ENCODE assay signal across 8 cellular contexts in genomic region chr1:61741682-61742619, GRCh38. TPM values are rescaled to one million over a fixed set of nuclear protein-coding genes. Genes with fewer than 3 reads are reported as not detected.
A peak's percentile ranks its signal among the peaks of the same experiment; 100 is the strongest.
DNase-seq lines count a peak whose midpoint lies in the region; ATAC-seq, FAIRE-seq and TF ChIP-seq lines count a peak whose summit lies in the region.

TSS of gene PATJ (plus strand) at chr1:61742480. CDS start at chr1:61762893, 20,413 bp downstream.

- H3K36me3 Mint-ChIP-seq in T-helper 1 cell treated with Interleukin-12 subunit alpha and Interleukin-12 subunit beta and Interleukin-4 antibody, amounts not matched to agents 30 μg/mL and 1 μg/mL, for 36 hours (ENCODE audit: low read depth) = peaks cover 1% of the 10 kb centered on the region

- peaks cover 19% of the 10 kb centered on the region for H3K4me1 Mint-ChIP-seq in T-helper 1 cell treated with Interleukin-12 subunit alpha and Interleukin-12 subunit beta and Interleukin-4 antibody, amounts not matched to agents 30 μg/mL and 1 μg/mL, for 36 hours (ENCODE audit: low read depth)

- peak within 1 kb of the TSS; percentile 69 for H3K9ac ChIP-seq in HUES6 (ENCODE audit: low read length)

- H3K36me3 ChIP-seq in HUES6 (ENCODE audit: control insufficient read depth, insufficient read depth, low read length) (no peaks in the 10 kb centered on the region), body of pancreas (replicated peaks in 1 of 2; ENCODE audit: insufficient read depth in 1 of 2, low read depth in 2 of 2) (no peaks in the 10 kb centered on the region), spleen (no peaks in the 10 kb centered on the region)

- H3K27me3 ChIP-seq in HUES6 (ENCODE audit: control insufficient read depth, insufficient read depth, low read length) = no peaks in the 10 kb centered on the region
- H3K27me3 ChIP-seq in body of pancreas = no peaks in the 10 kb centered on the region
- peaks cover 0 to 13% (median 0%) of the 10 kb centered on the region in 7 donors for H3K27me3 ChIP-seq in spleen (replicated peaks in 1 of 7)

- ATAC-seq in GM21367 (IDR thresholded peaks at IDR 0.05; ENCODE audit: unreplicated experiment) = peak; percentile 80
- ATAC-seq in body of pancreas = peak; percentile 94

- no peaks in the 10 kb centered on the region for H3K9me3 ChIP-seq in HUES6 (ENCODE audit: control insufficient read depth, insufficient read depth, low read depth, low read length)
- H3K9me3 ChIP-seq in body of pancreas = no peaks in the 10 kb centered on the region
- H3K9me3 ChIP-seq in spleen = no peaks in the 10 kb centered on the region

- peak within 1 kb of the TSS; percentile 85 for H3K27ac Mint-ChIP-seq in T-helper 1 cell treated with Interleukin-12 subunit alpha and Interleukin-12 subunit beta and Interleukin-4 antibody, amounts not matched to agents 30 μg/mL and 1 μg/mL, for 36 hours

- peaks cover 16% of the 10 kb centered on the region for H3K4me1 ChIP-seq in HUES6 (ENCODE audit: control insufficient read depth, insufficient read depth, low read length)
- H3K4me1 ChIP-seq in body of pancreas = peaks cover 36% of the 10 kb centered on the region
- H3K4me1 ChIP-seq in spleen = peaks cover 7 to 42% (median 22%) of the 10 kb centered on the region in 6 donors

- WGBS in body of pancreas, 2 donors = 1 to 2% methylated on average over 28 to 49 of the region's 54 CpGs
- WGBS in spleen, 5 donors = 5 to 8% (median 5%) methylated on average over 29 to 54 of the region's 54 CpGs

- H3K27ac ChIP-seq in HUES6 (ENCODE audit: low read depth, low read length) (peak within 1 kb of the TSS; percentile 57), body of pancreas (peak within 1 kb of the TSS; percentile 94 to 98 (median 96)), spleen (peak within 1 kb of the TSS; percentile 84 to 94 (median 91))

- intact Hi-C loops in body of pancreas (cut with DNase I) = no loop called here
- intact Hi-C loops in spleen (cut with DNase I; ENCODE audit: low total_unique reads) = no loop called here

- peak within 1 kb of the TSS; percentile 95 for H3K4me3 Mint-ChIP-seq in T-helper 1 cell treated with Interleukin-12 subunit alpha and Interleukin-12 subunit beta and Interleukin-4 antibody, amounts not matched to agents 30 μg/mL and 1 μg/mL, for 36 hours

- TF ChIP-seq POLR2A in body of pancreas (IDR thresholded peaks at IDR 0.05) (peak; percentile 82 to 83 (median 83)), spleen (IDR thresholded peaks at IDR 0.05) (no peak)

- TF ChIP-seq CTCF in D721Med (IDR thresholded peaks at IDR 0.05; ENCODE audit: insufficient read depth, missing control alignments) (no peak), body of pancreas (IDR thresholded peaks at IDR 0.05) (no peak), spleen (IDR thresholded peaks at IDR 0.05 in 8 of 11, conservative IDR thresholded peaks at IDR 0.05 in 3 of 11) (no peak)

- H3K27me3 Mint-ChIP-seq in T-helper 1 cell treated with Interleukin-12 subunit alpha and Interleukin-12 subunit beta and Interleukin-4 antibody, amounts not matched to agents 30 μg/mL and 1 μg/mL, for 36 hours (ENCODE audit: low read depth) = no peaks in the 10 kb centered on the region

- FAIRE-seq in D721Med (lab: Jason Lieb, UNC) = no peak

- H3K9me3 Mint-ChIP-seq in T-helper 1 cell treated with Interleukin-12 subunit alpha and Interleukin-12 subunit beta and Interleukin-4 antibody, amounts not matched to agents 30 μg/mL and 1 μg/mL, for 36 hours = no peaks in the 10 kb centered on the region

- DNase-seq in D721Med (ENCODE audit: insufficient read length, low spot score) (peak; percentile 59), body of pancreas (peak; percentile 85 to 89 (median 86)), iPS-NIHi7 (ENCODE audit: extremely low spot score) (peak; percentile 95), spleen (peak; percentile 90), SIG-M5 treated with dmso at 0.1 percent for 504 hours (lab: John Stamatoyannopoulos, UW; ENCODE audit: unreplicated experiment) (no peak)

- H3K4me3 ChIP-seq in HUES6 (ENCODE audit: low read depth, low read length) (peak within 1 kb of the TSS; percentile 91), body of pancreas (peak within 1 kb of the TSS; percentile 37 to 60), spleen (peak within 1 kb of the TSS; percentile 71 to 94 (median 86))

RNA-seq across cellular contexts. Expression of gene PATJ, which starts in this region (rescaled TPM):
- 10 to 100 TPM; 54.2 to 72.5 TPM for total RNA-seq in body of pancreas
- total RNA-seq in spleen = 10 to 100 TPM; 16.0 to 32.2 (median 21.5) TPM
- polyA plus RNA-seq in spleen = 1 to 10 TPM; 2.3 to 4.1 (median 2.9) TPM

Comparison
In these comparisons a context has a peak if more than half of its experiments do, and no peak if none do; other contexts are left out.
1. POLR2A ChIP-seq: peak in body of pancreas (3 of 3); none in spleen (0 of 3).
2. Peak in every context shown above with its lines, with median percentiles within 50 percentile points of each other: H3K27ac ChIP-seq and H3K4me3 ChIP-seq.